Comparison of ENCODE assay signal across 28 cellular contexts in the genomic region with DNA sequence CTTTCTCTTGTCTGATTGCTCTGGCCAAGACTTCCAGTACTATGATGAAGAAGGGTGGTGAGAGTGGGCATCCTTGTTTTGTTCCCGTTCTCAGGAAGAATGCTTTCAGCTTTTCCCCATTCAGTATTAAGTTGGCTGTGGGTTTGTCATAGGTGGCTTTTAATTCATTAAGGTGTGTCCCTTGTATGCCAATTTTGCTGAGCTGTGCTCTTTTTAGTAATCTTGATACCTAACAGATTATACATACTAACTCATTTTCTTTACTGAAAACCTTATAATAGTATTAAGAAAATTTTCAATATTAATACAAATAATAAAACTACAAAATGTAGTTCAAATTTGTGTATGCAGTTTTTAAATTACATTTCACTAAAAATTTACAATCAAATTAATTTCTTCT.
"Had no signal": no experiment of that assay in that cellular context is flagged by ENCODE, and none has a peak within 500 bp of the region (broad histone marks: within the 10 kb centered on the region; RNA-seq: fewer than 3 reads in every experiment).

No MANE protein-coding gene starts in this region.

- H3K9me3 ChIP-seq: colonic mucosa, gastrocnemius medialis had no signal

- H3K4me3 ChIP-seq: colonic mucosa, coronary artery, dorsolateral prefrontal cortex, esophagus muscularis mucosa, esophagus squamous epithelium, gastrocnemius medialis, gastroesophageal sphincter, heart left ventricle, heart right ventricle had no signal

- H3K27me3 ChIP-seq: colonic mucosa, dorsolateral prefrontal cortex, esophagus muscularis mucosa, esophagus squamous epithelium, foreskin keratinocyte, gastrocnemius medialis, gastroesophageal sphincter, heart left ventricle, heart right ventricle had no signal

- ATAC-seq: effector memory CD8-positive, alpha-beta T cell; esophagus mucosa; foreskin keratinocyte; gastrocnemius medialis; gastroesophageal sphincter; heart left ventricle; heart right ventricle had no signal

- H3K27ac ChIP-seq: colonic mucosa, coronary artery, dorsolateral prefrontal cortex, epithelial cell of prostate, esophagus muscularis mucosa, esophagus squamous epithelium, foreskin keratinocyte, gastrocnemius medialis, gastroesophageal sphincter, heart left ventricle, heart right ventricle had no signal

- FAIRE-seq: colon, endometrium, endothelial cell of umbilical vein, frontal cortex had no signal

- H3K36me3 ChIP-seq: colonic mucosa, esophagus squamous epithelium, gastrocnemius medialis had no signal

- DNase-seq: colonic mucosa; cortex of kidney; dermis blood vessel endothelial cell; dorsolateral prefrontal cortex; effector CD4-positive, alpha-beta T cell; effector CD8-positive, alpha-beta T cell; effector memory CD4-positive, alpha-beta T cell; effector memory CD8-positive, alpha-beta T cell; endodermal cell; erythroblast; esophagus squamous epithelium; foreskin fibroblast; foreskin keratinocyte; foreskin melanocyte; gastrocnemius medialis; glutamatergic neuron; head of caudate nucleus; heart left ventricle; heart right ventricle had no signal

- H3K4me1 ChIP-seq: colonic mucosa, esophagus squamous epithelium, foreskin keratinocyte, gastrocnemius medialis, heart left ventricle, heart right ventricle had no signal
